Comparison of ENCODE assay signal across 1 cellular context in genomic region chr10:132023092-132023811, GRCh38.
TF ChIP-seq lines count a peak whose summit lies in the region.

No MANE protein-coding gene starts in this region.

TF ChIP-seq in K562, 482 proteins besides CTCF, POLR2A, EP300 and RAD21 (continued from another document):
- TF ChIP-seq, protein P1, sequence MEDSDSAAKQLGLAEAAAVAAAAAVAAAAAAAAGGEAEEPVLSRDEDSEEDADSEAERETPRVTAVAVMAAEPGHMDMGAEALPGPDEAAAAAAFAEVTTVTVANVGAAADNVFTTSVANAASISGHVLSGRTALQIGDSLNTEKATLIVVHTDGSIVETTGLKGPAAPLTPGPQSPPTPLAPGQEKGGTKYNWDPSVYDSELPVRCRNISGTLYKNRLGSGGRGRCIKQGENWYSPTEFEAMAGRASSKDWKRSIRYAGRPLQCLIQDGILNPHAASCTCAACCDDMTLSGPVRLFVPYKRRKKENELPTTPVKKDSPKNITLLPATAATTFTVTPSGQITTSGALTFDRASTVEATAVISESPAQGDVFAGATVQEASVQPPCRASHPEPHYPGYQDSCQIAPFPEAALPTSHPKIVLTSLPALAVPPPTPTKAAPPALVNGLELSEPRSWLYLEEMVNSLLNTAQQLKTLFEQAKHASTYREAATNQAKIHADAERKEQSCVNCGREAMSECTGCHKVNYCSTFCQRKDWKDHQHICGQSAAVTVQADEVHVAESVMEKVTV (CRISPR knock-in tag; IDR thresholded peaks at IDR 0.05), result peak; percentile 74
- TF ChIP-seq, protein P2, sequence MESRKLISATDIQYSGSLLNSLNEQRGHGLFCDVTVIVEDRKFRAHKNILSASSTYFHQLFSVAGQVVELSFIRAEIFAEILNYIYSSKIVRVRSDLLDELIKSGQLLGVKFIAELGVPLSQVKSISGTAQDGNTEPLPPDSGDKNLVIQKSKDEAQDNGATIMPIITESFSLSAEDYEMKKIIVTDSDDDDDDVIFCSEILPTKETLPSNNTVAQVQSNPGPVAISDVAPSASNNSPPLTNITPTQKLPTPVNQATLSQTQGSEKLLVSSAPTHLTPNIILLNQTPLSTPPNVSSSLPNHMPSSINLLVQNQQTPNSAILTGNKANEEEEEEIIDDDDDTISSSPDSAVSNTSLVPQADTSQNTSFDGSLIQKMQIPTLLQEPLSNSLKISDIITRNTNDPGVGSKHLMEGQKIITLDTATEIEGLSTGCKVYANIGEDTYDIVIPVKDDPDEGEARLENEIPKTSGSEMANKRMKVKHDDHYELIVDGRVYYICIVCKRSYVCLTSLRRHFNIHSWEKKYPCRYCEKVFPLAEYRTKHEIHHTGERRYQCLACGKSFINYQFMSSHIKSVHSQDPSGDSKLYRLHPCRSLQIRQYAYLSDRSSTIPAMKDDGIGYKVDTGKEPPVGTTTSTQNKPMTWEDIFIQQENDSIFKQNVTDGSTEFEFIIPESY (CRISPR knock-in tag; IDR thresholded peaks at IDR 0.05), result 0 out of 2 replicates have a peak, but pooled peaks have one; percentile 25
- TF ChIP-seq ZNF316 (IDR thresholded peaks at IDR 0.05) (peak; percentile 74), ARID2 (IDR thresholded peaks at IDR 0.05) (0 out of 2 replicates have a peak, but pooled peaks have one; percentile 23), CC2D1A (IDR thresholded peaks at IDR 0.05) (0 out of 2 replicates have a peak, but pooled peaks have one; percentile 26), CREM (IDR thresholded peaks at IDR 0.05; ENCODE audit: low read depth) (peak; percentile 26; the same call in 1 of the 2 replicates), SMAD4 (CRISPR knock-in tag; conservative IDR thresholded peaks at IDR 0.05) (0 out of 2 replicates have a peak, but pooled peaks have one; percentile 25), STAG1 (CRISPR knock-in tag; IDR thresholded peaks at IDR 0.05; ENCODE audit: borderline replicate concordance) (peak; percentile 75; the same call in 1 of the 2 replicates), RCOR1 (IDR thresholded peaks at IDR 0.05; ENCODE audit: borderline replicate concordance in 1 of 2, low read depth in 2 of 2, low read length in 2 of 2) (peak in 1 of 2 experiments; percentile 15; a peak in 1 of 4 replicates), TFAM (CRISPR knock-in tag; conservative IDR thresholded peaks at IDR 0.05) (no peak), MYC (IDR thresholded peaks at IDR 0.05; ENCODE audit: low read depth, low read length) (0 out of 2 replicates have a peak, but pooled peaks have one; percentile 34), MYC (CRISPR knock-in tag; IDR thresholded peaks at IDR 0.05; ENCODE audit: borderline replicate concordance, low read depth) (no peak), TRIM28 (IDR thresholded peaks at IDR 0.05) (no peak), NONO (IDR thresholded peaks at IDR 0.05; ENCODE audit: low read depth in 2 of 2, low read length in 1 of 2) (no peak), CBX2 (IDR thresholded peaks at IDR 0.05; ENCODE audit: insufficient read depth, low read length, poor library complexity, severe bottlenecking) (no peak), SMC3 (conservative IDR thresholded peaks at IDR 0.05; ENCODE audit: insufficient read depth, low read depth, low read length) (peak; percentile 92)
- TF ChIP-seq, protein P3, sequence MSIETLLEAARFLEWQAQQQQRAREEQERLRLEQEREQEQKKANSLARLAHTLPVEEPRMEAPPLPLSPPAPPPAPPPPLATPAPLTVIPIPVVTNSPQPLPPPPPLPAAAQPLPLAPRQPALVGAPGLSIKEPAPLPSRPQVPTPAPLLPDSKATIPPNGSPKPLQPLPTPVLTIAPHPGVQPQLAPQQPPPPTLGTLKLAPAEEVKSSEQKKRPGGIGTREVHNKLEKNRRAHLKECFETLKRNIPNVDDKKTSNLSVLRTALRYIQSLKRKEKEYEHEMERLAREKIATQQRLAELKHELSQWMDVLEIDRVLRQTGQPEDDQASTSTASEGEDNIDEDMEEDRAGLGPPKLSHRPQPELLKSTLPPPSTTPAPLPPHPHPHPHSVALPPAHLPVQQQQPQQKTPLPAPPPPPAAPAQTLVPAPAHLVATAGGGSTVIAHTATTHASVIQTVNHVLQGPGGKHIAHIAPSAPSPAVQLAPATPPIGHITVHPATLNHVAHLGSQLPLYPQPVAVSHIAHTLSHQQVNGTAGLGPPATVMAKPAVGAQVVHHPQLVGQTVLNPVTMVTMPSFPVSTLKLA (conservative IDR thresholded peaks at IDR 0.05), result peak in 1 of 2 experiments; percentile 17; a peak in 1 of 4 replicates
- TF ChIP-seq, protein P4, sequence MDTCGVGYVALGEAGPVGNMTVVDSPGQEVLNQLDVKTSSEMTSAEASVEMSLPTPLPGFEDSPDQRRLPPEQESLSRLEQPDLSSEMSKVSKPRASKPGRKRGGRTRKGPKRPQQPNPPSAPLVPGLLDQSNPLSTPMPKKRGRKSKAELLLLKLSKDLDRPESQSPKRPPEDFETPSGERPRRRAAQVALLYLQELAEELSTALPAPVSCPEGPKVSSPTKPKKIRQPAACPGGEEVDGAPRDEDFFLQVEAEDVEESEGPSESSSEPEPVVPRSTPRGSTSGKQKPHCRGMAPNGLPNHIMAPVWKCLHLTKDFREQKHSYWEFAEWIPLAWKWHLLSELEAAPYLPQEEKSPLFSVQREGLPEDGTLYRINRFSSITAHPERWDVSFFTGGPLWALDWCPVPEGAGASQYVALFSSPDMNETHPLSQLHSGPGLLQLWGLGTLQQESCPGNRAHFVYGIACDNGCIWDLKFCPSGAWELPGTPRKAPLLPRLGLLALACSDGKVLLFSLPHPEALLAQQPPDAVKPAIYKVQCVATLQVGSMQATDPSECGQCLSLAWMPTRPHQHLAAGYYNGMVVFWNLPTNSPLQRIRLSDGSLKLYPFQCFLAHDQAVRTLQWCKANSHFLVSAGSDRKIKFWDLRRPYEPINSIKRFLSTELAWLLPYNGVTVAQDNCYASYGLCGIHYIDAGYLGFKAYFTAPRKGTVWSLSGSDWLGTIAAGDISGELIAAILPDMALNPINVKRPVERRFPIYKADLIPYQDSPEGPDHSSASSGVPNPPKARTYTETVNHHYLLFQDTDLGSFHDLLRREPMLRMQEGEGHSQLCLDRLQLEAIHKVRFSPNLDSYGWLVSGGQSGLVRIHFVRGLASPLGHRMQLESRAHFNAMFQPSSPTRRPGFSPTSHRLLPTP (IDR thresholded peaks at IDR 0.05; ENCODE audit: borderline replicate concordance, extremely low read depth, insufficient read length), result no peak
